Comparison of ENCODE assay signal across 1 cellular context in genomic region chr2:65397122-65397521, GRCh38.
TF ChIP-seq lines count a peak whose summit lies in the region.

No MANE protein-coding gene starts in this region.

TF ChIP-seq in K562, 482 proteins besides CTCF, POLR2A, EP300 and RAD21 (continued from another document):
- TF ChIP-seq USF2 (CRISPR knock-in tag; IDR thresholded peaks at IDR 0.05) = no peak
- TF ChIP-seq, protein P1, sequence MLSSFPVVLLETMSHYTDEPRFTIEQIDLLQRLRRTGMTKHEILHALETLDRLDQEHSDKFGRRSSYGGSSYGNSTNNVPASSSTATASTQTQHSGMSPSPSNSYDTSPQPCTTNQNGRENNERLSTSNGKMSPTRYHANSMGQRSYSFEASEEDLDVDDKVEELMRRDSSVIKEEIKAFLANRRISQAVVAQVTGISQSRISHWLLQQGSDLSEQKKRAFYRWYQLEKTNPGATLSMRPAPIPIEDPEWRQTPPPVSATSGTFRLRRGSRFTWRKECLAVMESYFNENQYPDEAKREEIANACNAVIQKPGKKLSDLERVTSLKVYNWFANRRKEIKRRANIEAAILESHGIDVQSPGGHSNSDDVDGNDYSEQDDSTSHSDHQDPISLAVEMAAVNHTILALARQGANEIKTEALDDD (IDR thresholded peaks at IDR 0.05) = peak; percentile 76; the same call in 1 of the 2 replicates
- peak; percentile 22; the same call in 1 of the 2 replicates for TF ChIP-seq JUND (IDR thresholded peaks at IDR 0.05; ENCODE audit: borderline replicate concordance, low read depth, low read length)
- TF ChIP-seq JUND (tag; IDR thresholded peaks at IDR 0.05; ENCODE audit: borderline replicate concordance, low read depth, low read length) = no peak
- no peak for TF ChIP-seq NEUROD1 (IDR thresholded peaks at IDR 0.05; ENCODE audit: borderline replicate concordance, low read depth, low read length, partially characterized antibody)
- TF ChIP-seq TGIF2 (CRISPR knock-in tag; IDR thresholded peaks at IDR 0.05) = no peak
- no peak for TF ChIP-seq TEAD1 (CRISPR knock-in tag; IDR thresholded peaks at IDR 0.05)
- TF ChIP-seq AFF1 (IDR thresholded peaks at IDR 0.05; ENCODE audit: low read depth in 1 of 2, partially characterized antibody in 2 of 2) = no peak
- TF ChIP-seq, protein P2, sequence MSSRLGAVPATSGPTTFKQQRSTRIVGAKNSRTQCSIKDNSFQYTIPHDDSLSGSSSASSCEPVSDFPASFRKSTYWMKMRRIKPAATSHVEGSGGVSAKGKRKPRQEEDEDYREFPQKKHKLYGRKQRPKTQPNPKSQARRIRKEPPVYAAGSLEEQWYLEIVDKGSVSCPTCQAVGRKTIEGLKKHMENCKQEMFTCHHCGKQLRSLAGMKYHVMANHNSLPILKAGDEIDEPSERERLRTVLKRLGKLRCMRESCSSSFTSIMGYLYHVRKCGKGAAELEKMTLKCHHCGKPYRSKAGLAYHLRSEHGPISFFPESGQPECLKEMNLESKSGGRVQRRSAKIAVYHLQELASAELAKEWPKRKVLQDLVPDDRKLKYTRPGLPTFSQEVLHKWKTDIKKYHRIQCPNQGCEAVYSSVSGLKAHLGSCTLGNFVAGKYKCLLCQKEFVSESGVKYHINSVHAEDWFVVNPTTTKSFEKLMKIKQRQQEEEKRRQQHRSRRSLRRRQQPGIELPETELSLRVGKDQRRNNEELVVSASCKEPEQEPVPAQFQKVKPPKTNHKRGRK (tag; IDR thresholded peaks at IDR 0.05) = no peak
- no peak for TF ChIP-seq CAMTA2 (CRISPR knock-in tag; conservative IDR thresholded peaks at IDR 0.05)
